8 cellular contexts compared by ENCODE assay signal in genomic region chr2:74146929-74147728, GRCh38. TPM values are rescaled to one million over a fixed set of nuclear protein-coding genes. Genes with fewer than 3 reads are reported as not detected.
DNase-seq lines count a peak whose midpoint lies in the region; ATAC-seq and TF ChIP-seq lines count a peak whose summit lies in the region.

No MANE protein-coding gene starts in this region.

- H3K4me3 ChIP-seq in gastrocnemius medialis, result peak overlapping the region; percentile 68 to 84 (median 78)

- peak; percentile 35 to 49 for DNase-seq in stimulated activated CD4-positive, alpha-beta T cell treated with anti-CD3 and anti-CD28 coated beads, Interleukin-15, amount 100 ng/mL, for 48 hours (ENCODE audit: low read depth in 2 of 2)
- no peak for DNase-seq in stimulated activated CD4-positive, alpha-beta T cell treated with anti-CD3 and anti-CD28 coated beads, Interleukin-4, amount 100 ng/mL, for 1 hour
- DNase-seq in T-cell (peak in 11 of 34 experiments; percentile 4 to 30 (median 11)), glomerular visceral epithelial cell (ENCODE audit: extremely low spot score) (peak; percentile 23), gastrocnemius medialis (peak in 1 of 2 donors; percentile 28), NCI-H69 (lab: John Stamatoyannopoulos, UW) (no peak), GDM1 (lab: John Stamatoyannopoulos, UW) (no peak)

- H3K9me3 Mint-ChIP-seq in T-cell, result no peaks in the 10 kb centered on the region

- H3K4me1 Mint-ChIP-seq in T-cell, result peaks cover 0 to 10% (median 0%) of the 10 kb centered on the region in 3 donors

- no peaks in the 10 kb centered on the region for H3K9me3 ChIP-seq in gastrocnemius medialis

- CTCF ChIA-PET in T-cell (lab: Charles Lee), result interaction anchor here (0.6 to 2.1 kb wide), 16 partner anchors 11 to 653 kb away, joined by 3 to 17 read pairs (median 4); partner anchors contain the start of genes STAMBP (in 2 of the 2) and MOB1A (in 1 of the 2)

- no peaks in the 10 kb centered on the region for H3K27me3 Mint-ChIP-seq in T-cell

- peaks cover 7% of the 10 kb centered on the region for H3K36me3 Mint-ChIP-seq in T-cell

- ATAC-seq in HG03159 (IDR thresholded peaks at IDR 0.05; ENCODE audit: unreplicated experiment) (peak; percentile 35), T-cell (replicated peaks in 1 of 4) (peak in 3 of 4 experiments; percentile 2 to 35 (median 18)), gastrocnemius medialis (peak; percentile 47 to 58)

- H3K4me3 Mint-ChIP-seq in T-cell, result no peak overlapping the region

- H3K27me3 ChIP-seq in gastrocnemius medialis, result no peaks in the 10 kb centered on the region

- peak overlapping the region; percentile 51 to 78 (median 62) for H3K27ac ChIP-seq in gastrocnemius medialis

- no peak for TF ChIP-seq CTCF in gastrocnemius medialis (IDR thresholded peaks at IDR 0.05 in 4 of 5, conservative IDR thresholded peaks at IDR 0.05 in 1 of 5)

- intact Hi-C loops in gastrocnemius medialis (cut with DNase I; ENCODE audit: low total_unique reads), result loop anchor here (10.0 kb wide), 2 partner anchors 142 to 322 kb away; partner anchors contain the start of gene STAMBP

- peaks cover 0 to 7% of the 10 kb centered on the region in 2 donors for H3K36me3 ChIP-seq in gastrocnemius medialis

- H3K27ac Mint-ChIP-seq in T-cell, result no peak overlapping the region

- in situ Hi-C loops in gastrocnemius medialis (cut with MboI; ENCODE audit: low sequenced_read_pairs in 4 of 4), result no loop called here

- H3K4me1 ChIP-seq in gastrocnemius medialis, result peaks cover 7 to 9% of the 10 kb centered on the region in 2 donors

- POLR2A ChIA-PET in T-cell (lab: Charles Lee), result no interaction called here

- TF ChIP-seq POLR2A in gastrocnemius medialis (IDR thresholded peaks at IDR 0.05), result no peak

RNA-seq across cellular contexts. Expression of gene BOLA3, which starts 0.6 kb away (rescaled TPM):
- total RNA-seq in T-cell (10 to 100 TPM; 13.7 to 16.0 (median 15.5) TPM), gastrocnemius medialis (100 to 1,000 TPM in 1 of 4 donors, 10 to 100 TPM in 3; 32.2 to 114 (median 69.5) TPM)

RNA-seq across cellular contexts. Expression of gene MOB1A, which starts 31.6 kb away (rescaled TPM):
- 100 to 1,000 TPM; 131 to 156 (median 138) TPM for total RNA-seq in T-cell
- total RNA-seq in gastrocnemius medialis, result 10 to 100 TPM; 19.9 to 44.3 (median 35.5) TPM

RNA-seq across cellular contexts. Expression of gene MTHFD2, which starts 51.3 kb away (rescaled TPM):
- total RNA-seq in T-cell (10 to 100 TPM; 26.3 to 59.3 (median 47.9) TPM), gastrocnemius medialis (10 to 100 TPM; 29.0 to 53.5 (median 32.5) TPM)

Comparison
In these comparisons a context has a peak if more than half of its experiments do, and no peak if none do; other contexts are left out.
1. DNase-seq: peak in stimulated activated CD4-positive, alpha-beta T cell treated with anti-CD3 and anti-CD28 coated beads, Interleukin-15, amount 100 ng/mL, for 48 hours (2 of 2) and glomerular visceral epithelial cell (single experiment); none in stimulated activated CD4-positive, alpha-beta T cell treated with anti-CD3 and anti-CD28 coated beads, Interleukin-4, amount 100 ng/mL, for 1 hour (single experiment), NCI-H69 (single experiment) and GDM1 (single experiment).
2. Peak in every context shown above with its lines, with median percentiles within 50 percentile points of each other: ATAC-seq.